ENCODE assay signal across 35 cellular contexts in genomic region chr17:65482201-65482600, GRCh38.
DNase-seq lines count a peak whose midpoint lies in the region; ATAC-seq and TF ChIP-seq lines count a peak whose summit lies in the region.
"Had no signal": no experiment of that assay in that cellular context is flagged by ENCODE, and none has a peak within 500 bp of the region (broad histone marks: within the 10 kb centered on the region; RNA-seq: fewer than 3 reads in every experiment).

No MANE protein-coding gene starts in this region.

- TF ChIP-seq EP300 in sigmoid colon (IDR thresholded peaks at IDR 0.05) = no peak

- no peaks in the 10 kb centered on the region for H4K20me1 ChIP-seq in neural progenitor cell (ENCODE audit: low read depth)
- H4K20me1 ChIP-seq: BLaER1; BLaER1 treated with 17β-estradiol and CSF1 and Interleukin-3, amounts not matched to agents 10 nM and 100 nM had no signal

- no peaks in the 10 kb centered on the region for H3K79me1 ChIP-seq in trophoblast cell (ENCODE audit: low read length)

- H4K91ac ChIP-seq in trophoblast cell (ENCODE audit: low read depth, low read length) = no peak overlapping the region

- H3K4me2 ChIP-seq in neural progenitor cell = no peak overlapping the region
- H3K4me2 ChIP-seq in trophoblast cell (ENCODE audit: low read length) = no peak overlapping the region
- H3K4me2 ChIP-seq: A549; BLaER1; BLaER1 treated with 17β-estradiol and CSF1 and Interleukin-3, amounts not matched to agents 10 nM and 100 nM had no signal

- ATAC-seq in GM18511 (IDR thresholded peaks at IDR 0.05; ENCODE audit: unreplicated experiment) (no peak), GM19324 (IDR thresholded peaks at IDR 0.05; ENCODE audit: low FRiP score, unreplicated experiment) (no peak)
- ATAC-seq: A549; CD8-positive, alpha-beta T cell had no signal

- H3K4ac ChIP-seq in trophoblast cell (ENCODE audit: low read depth, low read length) = no peak overlapping the region

- H3K27ac ChIP-seq in neural progenitor cell (no peak overlapping the region), trophoblast cell (ENCODE audit: low read depth, low read length) (no peak overlapping the region), sigmoid colon (no peak overlapping the region), thyroid gland (peak overlapping the region in 2 of 3 donors; percentile 10 to 84), SJCRH30 (no peak overlapping the region)
- H3K27ac ChIP-seq: 22Rv1; A549; BLaER1; BLaER1 treated with 17β-estradiol and CSF1 and Interleukin-3, amounts not matched to agents 10 nM and 100 nM; C4-2B had no signal

- no peak overlapping the region for H3K14ac ChIP-seq in trophoblast cell (ENCODE audit: low read length)

- H3K4me3 ChIP-seq in neural progenitor cell = no peak overlapping the region
- H3K4me3 ChIP-seq in trophoblast cell (ENCODE audit: low read depth, low read length) = no peak overlapping the region
- no peak overlapping the region for H3K4me3 ChIP-seq in sigmoid colon
- H3K4me3 ChIP-seq in thyroid gland (replicated peaks in 1 of 3) = no peak overlapping the region
- no peak overlapping the region for H3K4me3 ChIP-seq in SJCRH30
- H3K4me3 ChIP-seq: A549; BLaER1; BLaER1 treated with 17β-estradiol and CSF1 and Interleukin-3, amounts not matched to agents 10 nM and 100 nM had no signal

- H3K27me3 Mint-ChIP-seq in neural progenitor cell (ENCODE audit: insufficient read depth, low read depth) (peaks cover 9% of the 10 kb centered on the region), HFFc6 (ENCODE audit: insufficient read depth) (peaks cover 9% of the 10 kb centered on the region)

- H3K79me2 ChIP-seq in neural progenitor cell (ENCODE audit: low read depth) = no peaks in the 10 kb centered on the region
- H3K79me2 ChIP-seq in trophoblast cell (ENCODE audit: control insufficient read depth, insufficient read depth, low read length, poor library complexity) = no peaks in the 10 kb centered on the region

- H3K27ac Mint-ChIP-seq in neural progenitor cell (peak overlapping the region; percentile 57), HFFc6 (no peak overlapping the region)
- H3K27ac Mint-ChIP-seq: B cell; CD14-positive monocyte; CD4-positive, alpha-beta T cell; CD4-positive, CD25-positive, alpha-beta regulatory T cell; CD8-positive, alpha-beta memory T cell; CD8-positive, alpha-beta T cell had no signal

- TF ChIP-seq CTCF in neural progenitor cell (IDR thresholded peaks at IDR 0.05) (no peak), sigmoid colon (IDR thresholded peaks at IDR 0.05) (no peak), thyroid gland (IDR thresholded peaks at IDR 0.05) (no peak), HFFc6 (IDR thresholded peaks at IDR 0.05) (no peak)

- H2BK120ac ChIP-seq in trophoblast cell (ENCODE audit: insufficient read depth, low read length, poor library complexity) = no peak overlapping the region

- H3K27me3 ChIP-seq in neural progenitor cell (no peaks in the 10 kb centered on the region), trophoblast cell (ENCODE audit: insufficient read depth, low read length) (no peaks in the 10 kb centered on the region), sigmoid colon (no peaks in the 10 kb centered on the region), thyroid gland (no peaks in the 10 kb centered on the region), SJCRH30 (no peaks in the 10 kb centered on the region)
- H3K27me3 ChIP-seq: BE2C; BLaER1; BLaER1 treated with 17β-estradiol and CSF1 and Interleukin-3, amounts not matched to agents 10 nM and 100 nM had no signal

- H3F3A ChIP-seq in neural progenitor cell (ENCODE audit: low read depth) = peaks cover 3% of the 10 kb centered on the region

- no peak overlapping the region for H3K4me3 Mint-ChIP-seq in neural progenitor cell
- H3K4me3 Mint-ChIP-seq in HFFc6 = no peak overlapping the region
- H3K4me3 Mint-ChIP-seq: B cell; CD14-positive monocyte; CD4-positive, alpha-beta memory T cell; CD4-positive, alpha-beta T cell; CD8-positive, alpha-beta memory T cell; CD8-positive, alpha-beta T cell had no signal

- no peak overlapping the region for H2BK12ac ChIP-seq in trophoblast cell (ENCODE audit: low read length)

- H3K9me3 ChIP-seq in neural progenitor cell (ENCODE audit: low read depth) = no peaks in the 10 kb centered on the region
- H3K9me3 ChIP-seq in trophoblast cell (ENCODE audit: insufficient read depth, low read depth, low read length) = peaks cover 1% of the 10 kb centered on the region
- H3K9me3 ChIP-seq in sigmoid colon = no peaks in the 10 kb centered on the region
- no peaks in the 10 kb centered on the region for H3K9me3 ChIP-seq in thyroid gland
- H3K9me3 ChIP-seq in SJCRH30 (replicated peaks) = no peaks in the 10 kb centered on the region; the same call in 1 of the 2 replicates
- H3K9me3 ChIP-seq: A549, BE2C, BLaER1 had no signal

- H4K8ac ChIP-seq in trophoblast cell (ENCODE audit: low read depth, low read length) = no peak overlapping the region

- H3K4me1 Mint-ChIP-seq in neural progenitor cell = peaks cover 19% of the 10 kb centered on the region
- H3K4me1 Mint-ChIP-seq in HFFc6 (ENCODE audit: low read depth) = no peaks in the 10 kb centered on the region
- H3K4me1 Mint-ChIP-seq: B cell; CD14-positive monocyte; CD4-positive, CD25-positive, alpha-beta regulatory T cell had no signal

- no peaks in the 10 kb centered on the region for H3K4me1 ChIP-seq in neural progenitor cell
- H3K4me1 ChIP-seq in trophoblast cell (ENCODE audit: control insufficient read depth in 1 of 2, insufficient read depth in 2 of 2, low read length in 2 of 2) = peaks cover 2 to 4% of the 10 kb centered on the region in 2 experiments
- H3K4me1 ChIP-seq in sigmoid colon = no peaks in the 10 kb centered on the region
- H3K4me1 ChIP-seq in thyroid gland = peaks cover 19 to 39% of the 10 kb centered on the region in 2 donors
- no peaks in the 10 kb centered on the region for H3K4me1 ChIP-seq in SJCRH30
- H3K4me1 ChIP-seq: A549; BE2C; BLaER1; BLaER1 treated with 17β-estradiol and CSF1 and Interleukin-3, amounts not matched to agents 10 nM and 100 nM; Caco-2 had no signal

- H3K9ac ChIP-seq in neural progenitor cell = no peak overlapping the region
- no peak overlapping the region for H3K9ac ChIP-seq in trophoblast cell (ENCODE audit: low read length)
- H3K9ac ChIP-seq: BLaER1; BLaER1 treated with 17β-estradiol and CSF1 and Interleukin-3, amounts not matched to agents 10 nM and 100 nM had no signal

- intact Hi-C loops in sigmoid colon (cut with DNase I) = no loop called here
- intact Hi-C loops in thyroid gland (cut with DNase I) = no loop called here

- H4K12ac ChIP-seq in trophoblast cell (ENCODE audit: low read depth, low read length) = no peak overlapping the region

- H2AFZ ChIP-seq in neural progenitor cell (replicated peaks) (no peak overlapping the region), trophoblast cell (ENCODE audit: insufficient read depth, low read length, poor library complexity) (no peak overlapping the region)

- no CpG with 5 or more reads among the region's 3 CpGs for WGBS in trophoblast cell (ENCODE audit: extremely low coverage, insufficient coverage, insufficient read length)
- WGBS in sigmoid colon, 2 donors = 74 to 76% methylated on average over 3 of the region's 3 CpGs
- 52 to 68% methylated on average over 3 of the region's 3 CpGs for WGBS in thyroid gland, 2 donors

- DNase-seq in neural progenitor cell (ENCODE audit: low spot score) (no peak), trophoblast cell (peak; percentile 64 to 71), sigmoid colon (peak; percentile 15), thyroid gland (no peak), HFFc6 (no peak), SJCRH30 (no peak)
- DNase-seq: 8988T; ACHN; AML-193; BE2C; C1 segment of cervical spinal cord; Caco-2; Calu3; CD4-positive, alpha-beta memory T cell; CD4-positive, alpha-beta T cell; CD4-positive, CD25-positive, alpha-beta regulatory T cell; CD8-positive, alpha-beta memory T cell; CD8-positive, alpha-beta T cell; COR-L47; DMS 273 treated with DMSO at 0.1 percent for 48 hours; DMS153; DMS53; DMS79; DMS79 treated with DMSO at 0.1 percent for 48 hours; DND-41; EL had no signal

- H3K23ac ChIP-seq in trophoblast cell (ENCODE audit: low read length) = no peak overlapping the region

- TF ChIP-seq POLR2A in sigmoid colon (IDR thresholded peaks at IDR 0.05) (no peak), thyroid gland (IDR thresholded peaks at IDR 0.05) (no peak)

- peaks cover 7% of the 10 kb centered on the region for H3K36me3 Mint-ChIP-seq in neural progenitor cell
- H3K36me3 Mint-ChIP-seq in HFFc6 (ENCODE audit: low read depth) = no peaks in the 10 kb centered on the region
- H3K36me3 Mint-ChIP-seq: CD14-positive monocyte; CD4-positive, alpha-beta memory T cell; CD4-positive, CD25-positive, alpha-beta regulatory T cell; CD8-positive, alpha-beta memory T cell; CD8-positive, alpha-beta T cell had no signal

- H3K18ac ChIP-seq in trophoblast cell (ENCODE audit: low read length) = no peak overlapping the region

- no peak overlapping the region for H2BK5ac ChIP-seq in trophoblast cell (ENCODE audit: low read depth, low read length, poor library complexity)

- H2AK5ac ChIP-seq in trophoblast cell (ENCODE audit: low read length) = no peak overlapping the region

- H3K36me3 ChIP-seq in neural progenitor cell (no peaks in the 10 kb centered on the region), trophoblast cell (ENCODE audit: control insufficient read depth in 1 of 2, insufficient read depth in 2 of 2, low read length in 2 of 2) (no peaks in the 10 kb centered on the region), sigmoid colon (no peaks in the 10 kb centered on the region), thyroid gland (no peaks in the 10 kb centered on the region), SJCRH30 (no peaks in the 10 kb centered on the region)
- H3K36me3 ChIP-seq: BE2C; BLaER1; BLaER1 treated with 17β-estradiol and CSF1 and Interleukin-3, amounts not matched to agents 10 nM and 100 nM had no signal

- H3K9me3 Mint-ChIP-seq in neural progenitor cell = peaks cover 35% of the 10 kb centered on the region
- H3K9me3 Mint-ChIP-seq in HFFc6 = no peaks in the 10 kb centered on the region
- H3K9me3 Mint-ChIP-seq: CD4-positive, alpha-beta memory T cell; CD4-positive, alpha-beta T cell; CD8-positive, alpha-beta memory T cell; CD8-positive, alpha-beta T cell had no signal

Comparison
In these comparisons a context has a peak if more than half of its experiments do, and no peak if none do; other contexts are left out.
1. DNase-seq: peak in trophoblast cell (2 of 2) and sigmoid colon (single experiment); none in neural progenitor cell (single experiment), thyroid gland (0 of 2), HFFc6 (single experiment) and SJCRH30 (0 of 2).
2. H3K27ac ChIP-seq: peak in thyroid gland (2 of 3); none in neural progenitor cell (single experiment), trophoblast cell (single experiment), sigmoid colon (0 of 4) and SJCRH30 (single experiment).